22 cellular contexts compared by ENCODE assay signal in the genomic region with DNA sequence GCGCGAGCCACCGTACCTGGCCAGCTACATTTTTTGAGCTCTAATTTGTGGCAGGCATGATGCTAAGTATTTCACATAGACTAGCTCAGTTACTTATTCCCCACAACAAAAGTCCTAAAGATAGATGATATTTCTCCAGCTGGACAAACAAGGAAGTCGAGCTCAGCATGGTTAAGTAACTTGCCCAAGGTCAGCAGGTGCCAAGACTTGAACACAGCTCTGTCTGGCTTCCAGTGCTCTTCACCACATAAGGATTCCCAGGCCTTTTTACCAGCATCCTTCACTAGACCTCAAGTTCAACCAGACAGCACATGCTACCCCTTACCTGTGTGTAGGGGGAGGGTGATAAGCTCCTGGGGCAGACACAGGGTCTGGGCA.
DNase-seq lines count a peak whose midpoint lies in the region; ATAC-seq and TF ChIP-seq lines count a peak whose summit lies in the region.
"Had no signal": no experiment of that assay in that cellular context is flagged by ENCODE, and none has a peak within 500 bp of the region (broad histone marks: within the 10 kb centered on the region; RNA-seq: fewer than 3 reads in every experiment).

No MANE protein-coding gene starts in this region.

- WGBS in sigmoid colon, 2 donors = 74 to 83% methylated on average over 4 of the region's 4 CpGs

- H3K9me3 ChIP-seq in BE2C = no peaks in the 10 kb centered on the region
- H3K9me3 ChIP-seq in WERI-Rb-1 (ENCODE audit: severe bottlenecking) = no peaks in the 10 kb centered on the region
- H3K9me3 ChIP-seq in sigmoid colon = no peaks in the 10 kb centered on the region
- H3K9me3 ChIP-seq: psoas muscle, thyroid gland had no signal

- H3K4me3 ChIP-seq in BE2C (ENCODE audit: low read depth, low read length) = peak overlapping the region; percentile 49
- H3K4me3 ChIP-seq in WERI-Rb-1 (ENCODE audit: low read depth, low read length) = peak overlapping the region; percentile 39
- peak overlapping the region; percentile 22 for H3K4me3 ChIP-seq in fibroblast of the aortic adventitia (ENCODE audit: low read depth, low read length)
- H3K4me3 ChIP-seq in sigmoid colon = no peak overlapping the region
- H3K4me3 ChIP-seq: thyroid gland had no signal

- TF ChIP-seq CTCF in BE2C (IDR thresholded peaks at IDR 0.05; ENCODE audit: low read depth, low read length) = no peak
- no peak for TF ChIP-seq CTCF in WERI-Rb-1 (IDR thresholded peaks at IDR 0.05; ENCODE audit: low read depth, low read length)
- no peak for TF ChIP-seq CTCF in fibroblast of the aortic adventitia (IDR thresholded peaks at IDR 0.05; ENCODE audit: insufficient read depth, low read length)
- no peak for TF ChIP-seq CTCF in sigmoid colon (IDR thresholded peaks at IDR 0.05)
- no peak for TF ChIP-seq CTCF in omental fat pad (IDR thresholded peaks at IDR 0.05)

- ATAC-seq in HG03354 (IDR thresholded peaks at IDR 0.05; ENCODE audit: poor library complexity, severe bottlenecking, unreplicated experiment) = no peak
- no peak for ATAC-seq in GM19463 (IDR thresholded peaks at IDR 0.05; ENCODE audit: unreplicated experiment)
- no peak for ATAC-seq in omental fat pad (ENCODE audit: low FRiP score)
- no peak for ATAC-seq in HG03571 (IDR thresholded peaks at IDR 0.05; ENCODE audit: unreplicated experiment)
- ATAC-seq: effector memory CD8-positive, alpha-beta T cell; esophagus mucosa; stimulated activated naive B cell treated with anti-CD40 and anti-IgM and Interleukin-4, amounts not matched to agents 10 μg/mL and 1 μg/mL and 100 μg/mL, for 72 hours had no signal

- no peaks in the 10 kb centered on the region for H3K27me3 ChIP-seq in BE2C
- no peaks in the 10 kb centered on the region for H3K27me3 ChIP-seq in WERI-Rb-1 (ENCODE audit: insufficient read depth, low read depth, severe bottlenecking)
- no peaks in the 10 kb centered on the region for H3K27me3 ChIP-seq in sigmoid colon
- H3K27me3 ChIP-seq: thyroid gland had no signal

- intact Hi-C loops in sigmoid colon (cut with DNase I) = loop anchor here (5.0 to 10.0 kb wide), 2 partner anchors 178 to 501 kb away; a partner anchor contains a TSS

- no peak for DNase-seq in BE2C
- DNase-seq in WERI-Rb-1 = no peak
- DNase-seq in fibroblast of the aortic adventitia (ENCODE audit: low read depth) = no peak
- no peak for DNase-seq in sigmoid colon
- DNase-seq in omental fat pad (ENCODE audit: low spot score) = no peak
- DNase-seq: activated CD4-positive, alpha-beta memory T cell treated with anti-CD3 and anti-CD28 coated beads, Interleukin-2, amount 10 ng/mL, durations not matched to agents 7 days and 5 days; activated CD4-positive, CD25-positive, alpha-beta regulatory T cell treated with anti-CD3 and anti-CD28 coated beads, Interleukin-2, amount 50 U/mL, for 72 hours; CD4-positive, alpha-beta T cell; effector memory CD8-positive, alpha-beta T cell; HFFc6; SHP77 treated with DMSO at 0.1 percent for 48 hours; stimulated activated CD4-positive, alpha-beta T cell treated with anti-CD3 and anti-CD28 coated beads, Interleukin-4, amount 100 ng/mL, for 24 hours; stimulated activated naive B cell treated with anti-CD40 and anti-IgM and Interleukin-4, amounts not matched to agents 10 μg/mL and 1 μg/mL and 100 μg/mL, for 72 hours; T-helper 1 cell had no signal

- TF ChIP-seq POLR2A in sigmoid colon (IDR thresholded peaks at IDR 0.05) = no peak

- H3K36me3 ChIP-seq in BE2C (no peaks in the 10 kb centered on the region), WERI-Rb-1 (no peaks in the 10 kb centered on the region), sigmoid colon (no peaks in the 10 kb centered on the region)
- H3K36me3 ChIP-seq: thyroid gland had no signal

- H3K4me1 ChIP-seq in BE2C = peaks cover 17% of the 10 kb centered on the region
- peaks cover 0 to 43% (median 33%) of the 10 kb centered on the region in 4 donors for H3K4me1 ChIP-seq in sigmoid colon

- no peak for TF ChIP-seq EP300 in sigmoid colon (IDR thresholded peaks at IDR 0.05)

- H3K27ac ChIP-seq in WERI-Rb-1 = peak overlapping the region; percentile 65
- H3K27ac ChIP-seq in sigmoid colon = peak overlapping the region; percentile 57 to 80 (median 64)
- H3K27ac ChIP-seq: GM23248, PC-9, psoas muscle, thyroid gland had no signal

Comparison
In these comparisons a context has a peak if more than half of its experiments do, and no peak if none do; other contexts are left out.
1. H3K4me3 ChIP-seq: peak in BE2C (single experiment), WERI-Rb-1 (single experiment) and fibroblast of the aortic adventitia (single experiment); none in sigmoid colon (0 of 4).